In the genomic region with DNA sequence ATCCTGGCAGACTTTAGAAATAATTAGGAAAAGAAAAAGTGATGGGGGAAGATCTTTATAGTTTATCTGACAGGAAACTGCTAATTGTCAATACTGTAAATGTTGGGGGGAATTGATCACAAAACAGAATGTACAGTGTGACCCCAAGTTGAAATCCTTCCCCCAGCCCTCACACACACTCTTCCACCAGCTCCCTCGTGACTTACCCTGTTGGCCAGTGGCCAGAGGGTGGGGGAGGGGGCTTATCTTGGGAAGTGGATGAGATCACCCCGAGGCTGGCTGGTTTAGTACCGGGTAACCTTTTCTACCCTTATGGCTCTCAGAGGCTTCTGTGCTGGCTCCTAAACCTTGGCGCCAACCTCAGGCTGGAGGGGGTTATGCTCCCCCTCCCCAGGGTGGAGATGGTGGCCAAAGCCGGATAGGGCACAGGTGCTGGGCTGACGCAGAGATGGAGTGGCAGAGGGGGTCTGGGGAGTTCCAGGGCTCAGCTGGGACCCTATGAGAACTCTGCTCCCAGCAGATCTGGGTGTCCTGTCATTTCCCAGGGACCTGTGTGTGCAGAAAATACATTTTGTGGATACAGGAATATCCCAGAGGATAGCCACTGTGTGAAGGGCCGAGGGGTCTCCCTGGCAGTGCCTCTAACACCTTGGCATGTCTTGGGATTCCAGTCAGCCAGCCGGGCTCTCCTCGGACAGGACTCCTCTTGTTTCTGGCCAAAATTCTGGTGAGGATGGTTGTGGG, we compare ENCODE assay signal across 7 cellular contexts. TPM values are rescaled to one million over a fixed set of nuclear protein-coding genes. Genes with fewer than 3 reads are reported as not detected.
DNase-seq lines count a peak whose midpoint lies in the region; ATAC-seq and TF ChIP-seq lines count a peak whose summit lies in the region.
"Had no signal": no experiment of that assay in that cellular context is flagged by ENCODE, and none has a peak within 500 bp of the region (broad histone marks: within the 10 kb centered on the region; RNA-seq: fewer than 3 reads in every experiment).

No MANE protein-coding gene starts in this region.

- TF ChIP-seq CTCF in GM23338 (conservative IDR thresholded peaks at IDR 0.05; ENCODE audit: low read depth in 2 of 2) = no peak
- TF ChIP-seq CTCF in mucosa of descending colon (IDR thresholded peaks at IDR 0.05) = no peak

- H3F3A ChIP-seq in GM23338 (replicated peaks; ENCODE audit: low read depth) = no peaks in the 10 kb centered on the region

- H3K79me2 ChIP-seq in GM23338 (replicated peaks; ENCODE audit: insufficient read depth) = no peaks in the 10 kb centered on the region

- H3K27me3 Mint-ChIP-seq in GM23338 (ENCODE audit: insufficient read depth, low read depth, poor library complexity) = peaks cover 11% of the 10 kb centered on the region

- no peaks in the 10 kb centered on the region for H4K20me1 ChIP-seq in GM23338 (replicated peaks; ENCODE audit: insufficient read depth)

- H3K4me1 Mint-ChIP-seq in GM23338 = peaks cover 10% of the 10 kb centered on the region; the same call in 2 of the 3 replicates

- H3K4me1 ChIP-seq in GM23338 (ENCODE audit: insufficient read depth) (peaks cover 8% of the 10 kb centered on the region; the same call in 1 of the 2 replicates), mucosa of descending colon (ENCODE audit: low read depth) (peaks cover 40% of the 10 kb centered on the region)

- H2AFZ ChIP-seq in GM23338 = no peak overlapping the region

- H3K4me3 ChIP-seq in GM23338 (no peak overlapping the region), mucosa of descending colon (no peak overlapping the region)
- H3K4me3 ChIP-seq: skin epidermis had no signal

- H3K4me3 Mint-ChIP-seq in GM23338 = no peak overlapping the region; the same call in 2 of the 3 replicates

- ATAC-seq in GM23338 (peak; percentile 60), mucosa of descending colon (peak; percentile 51)

- H3K4me2 ChIP-seq in GM23338 = peak overlapping the region; percentile 32; the same call in 1 of the 2 replicates

- no peaks in the 10 kb centered on the region for H3K27me3 ChIP-seq in GM23338 (ENCODE audit: insufficient read depth)

- H3K9me3 Mint-ChIP-seq in GM23338 = no peaks in the 10 kb centered on the region; the same call in 2 of the 3 replicates

- no peaks in the 10 kb centered on the region for H3K9me2 ChIP-seq in GM23338 (ENCODE audit: insufficient read depth)

- intact Hi-C loops in mucosa of descending colon (cut with DNase I, micrococcal nuclease) = no loop called here

- 30 to 41% (median 32%) methylated on average over 9 of the region's 9 CpGs for WGBS in adipose tissue, 3 donors

- H3K27ac ChIP-seq in GM23338 (ENCODE audit: low read depth) (no peak overlapping the region), adipose tissue (ENCODE audit: low read depth, low read length) (peak overlapping the region; percentile 72)

- no peaks in the 10 kb centered on the region for H3K36me3 ChIP-seq in GM23338 (ENCODE audit: insufficient read depth)
- no peaks in the 10 kb centered on the region for H3K36me3 ChIP-seq in mucosa of descending colon (ENCODE audit: low read depth)

- no peak overlapping the region for H3K27ac Mint-ChIP-seq in GM23338

- no peaks in the 10 kb centered on the region for H3K9me3 ChIP-seq in mucosa of descending colon

- H3K36me3 Mint-ChIP-seq in GM23338 (ENCODE audit: low read depth) = no peaks in the 10 kb centered on the region

- peak; percentile 64 for DNase-seq in GM23338 (ENCODE audit: low spot score)
- peak; percentile 84 to 89 (median 88) for DNase-seq in mucosa of descending colon
- DNase-seq in AML-193 (lab: John Stamatoyannopoulos, UW) = no peak
- DNase-seq in NCI-H128 (lab: John Stamatoyannopoulos, UW; ENCODE audit: unreplicated experiment) = no peak
- no peak for DNase-seq in MV-4-11 (lab: John Stamatoyannopoulos, UW)

TF ChIP-seq in GM23338, 12 proteins besides CTCF, POLR2A, EP300 and RAD21 (continues in another document):
- no peak for TF ChIP-seq EZH2 (IDR thresholded peaks at IDR 0.05; ENCODE audit: low read depth, unreplicated experiment)
- TF ChIP-seq STAT1 (IDR thresholded peaks at IDR 0.05; ENCODE audit: unreplicated experiment) = no peak
- no peak for TF ChIP-seq JUNB (IDR thresholded peaks at IDR 0.05; ENCODE audit: unreplicated experiment)
- TF ChIP-seq, protein P1, sequence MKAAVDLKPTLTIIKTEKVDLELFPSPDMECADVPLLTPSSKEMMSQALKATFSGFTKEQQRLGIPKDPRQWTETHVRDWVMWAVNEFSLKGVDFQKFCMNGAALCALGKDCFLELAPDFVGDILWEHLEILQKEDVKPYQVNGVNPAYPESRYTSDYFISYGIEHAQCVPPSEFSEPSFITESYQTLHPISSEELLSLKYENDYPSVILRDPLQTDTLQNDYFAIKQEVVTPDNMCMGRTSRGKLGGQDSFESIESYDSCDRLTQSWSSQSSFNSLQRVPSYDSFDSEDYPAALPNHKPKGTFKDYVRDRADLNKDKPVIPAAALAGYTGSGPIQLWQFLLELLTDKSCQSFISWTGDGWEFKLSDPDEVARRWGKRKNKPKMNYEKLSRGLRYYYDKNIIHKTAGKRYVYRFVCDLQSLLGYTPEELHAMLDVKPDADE (IDR thresholded peaks at IDR 0.05) = no peak
- no peak for TF ChIP-seq EZH2phosphoT487 (IDR thresholded peaks at IDR 0.05; ENCODE audit: unreplicated experiment)
- TF ChIP-seq POLR2AphosphoS5 (IDR thresholded peaks at IDR 0.05; ENCODE audit: low read depth) = no peak

RNA-seq across cellular contexts. Expression of a gene that starts 18.6 kb away (rescaled TPM):
- not detected in 2 replicates for total RNA-seq in GM23338 (2014; rRNA removed; shearing (Covaris generic))
- polyA plus RNA-seq in GM23338 (2016; fragmentation: Nextera tagmentation; extraction: Ambion mirVana) (not detected in 2 replicates), adipose tissue (not detected)
- under 1 TPM; 0.13 to 0.78 (median 0.72) TPM for total RNA-seq in mucosa of descending colon

RNA-seq across cellular contexts. Expression of a gene that starts 19.8 kb away (rescaled TPM):
- total RNA-seq in GM23338 (2014; rRNA removed; shearing (Covaris generic)) = 23.2 and 37.9 TPM in 2 replicates
- polyA plus RNA-seq in GM23338 (2016; fragmentation: Nextera tagmentation; extraction: Ambion mirVana) (8.2 and 9.0 TPM in 2 replicates), adipose tissue (10 to 100 TPM in 1 of 3 donors, 1 to 10 TPM in 2; 3.6 to 10.2 (median 4.1) TPM)
- 10 to 100 TPM; 15.5 to 23.5 (median 23.2) TPM for total RNA-seq in mucosa of descending colon

RNA-seq across cellular contexts. Expression of a gene that starts 25.2 kb away (rescaled TPM):
- not detected in 2 replicates for total RNA-seq in GM23338 (2014; rRNA removed; shearing (Covaris generic))
- polyA plus RNA-seq in GM23338 (2016; fragmentation: Nextera tagmentation; extraction: Ambion mirVana) (0.18 and 0.52 TPM in 2 replicates), adipose tissue (10 to 100 TPM in 1 of 3 donors, 1 to 10 TPM in 2; 2.4 to 10.6 (median 7.8) TPM)
- 10 to 100 TPM in 1 of 3 donors, 1 to 10 TPM in 2; 1.3 to 11.6 (median 1.3) TPM for total RNA-seq in mucosa of descending colon

RNA-seq across cellular contexts. Expression of a gene that starts 34.1 kb away (rescaled TPM):
- 85.0 and 92.4 TPM in 2 replicates for total RNA-seq in GM23338 (2014; rRNA removed; shearing (Covaris generic))
- polyA plus RNA-seq in GM23338 (2016; fragmentation: Nextera tagmentation; extraction: Ambion mirVana) = 181 and 189 TPM in 2 replicates
- 100 to 1,000 TPM in 2 of 3 donors, 10 to 100 TPM in 1; 82.5 to 160 (median 157) TPM for polyA plus RNA-seq in adipose tissue
- 10 to 100 TPM; 72.5 to 78.1 (median 76.5) TPM for total RNA-seq in mucosa of descending colon

RNA-seq across cellular contexts. Expression of a gene that starts 35.2 kb away (rescaled TPM):
- 8.2 and 9.3 TPM in 2 replicates for total RNA-seq in GM23338 (2014; rRNA removed; shearing (Covaris generic))
- 4.3 and 5.0 TPM in 2 replicates for polyA plus RNA-seq in GM23338 (2016; fragmentation: Nextera tagmentation; extraction: Ambion mirVana)
- polyA plus RNA-seq in adipose tissue = 10 to 100 TPM; 14.5 to 28.8 (median 26.5) TPM
- total RNA-seq in mucosa of descending colon = 100 to 1,000 TPM; 180 to 566 (median 456) TPM

Comparison
In these comparisons a context has a peak if more than half of its experiments do, and no peak if none do; other contexts are left out.
1. DNase-seq: peak in GM23338 (single experiment) and mucosa of descending colon (3 of 3); none in AML-193 (0 of 2), NCI-H128 (single experiment) and MV-4-11 (single experiment).